In genomic region chr16:27305839-27306442, GRCh38 we compare ENCODE assay signal across 15 cellular contexts.
"Had no signal": no experiment of that assay in that cellular context is flagged by ENCODE, and none has a peak within 500 bp of the region (broad histone marks: within the 10 kb centered on the region; RNA-seq: fewer than 3 reads in every experiment).

No MANE protein-coding gene starts in this region.

- H3K27ac Mint-ChIP-seq: activated CD4-positive, alpha-beta T cell treated with anti-CD3 and anti-CD28 coated beads for 36 hours; activated CD8-positive, alpha-beta T cell treated with anti-CD3 and anti-CD28 coated beads, Interleukin-2, amount 10 ng/mL, durations not matched to agents 7 days and 5 days; activated T-helper 17 cell treated with anti-CD3 and anti-CD28 coated beads, Interleukin-2, amount 50 U/mL, for 72 hours had no signal

- H3K4me1 Mint-ChIP-seq: activated CD4-positive, alpha-beta T cell treated with anti-CD3 and anti-CD28 coated beads for 36 hours had no signal

- H3K4me1 ChIP-seq: prostate gland, uterus had no signal

- H3K36me3 ChIP-seq: brain microvascular endothelial cell, prostate gland, right lobe of liver, thoracic aorta had no signal

- H3K27ac ChIP-seq: brain microvascular endothelial cell, prostate gland, right lobe of liver, thoracic aorta, uterus had no signal

- H3K4me3 ChIP-seq: dorsolateral prefrontal cortex, prostate gland, right lobe of liver, thoracic aorta, uterus had no signal

- H3K27me3 Mint-ChIP-seq: activated CD4-positive, alpha-beta T cell treated with anti-CD3 and anti-CD28 coated beads for 36 hours; activated T-helper 17 cell treated with anti-CD3 and anti-CD28 coated beads, Interleukin-2, amount 50 U/mL, for 72 hours had no signal

- H3K27me3 ChIP-seq: brain microvascular endothelial cell, right lobe of liver, uterus had no signal

- DNase-seq: activated CD4-positive, alpha-beta T cell treated with anti-CD3 and anti-CD28 coated beads for 36 hours; activated CD8-positive, alpha-beta T cell treated with anti-CD3 and anti-CD28 coated beads, Interleukin-2, amount 10 ng/mL, durations not matched to agents 7 days and 5 days; activated naive CD4-positive, alpha-beta T cell treated with anti-CD3 and anti-CD28 coated beads, Interleukin-2, amount 50 U/mL, for 16 hours; brain microvascular endothelial cell; dorsolateral prefrontal cortex; hypothalamus; midbrain; stimulated activated naive CD4-positive, alpha-beta T cell treated with Interleukin-2 at 50 U/mL for 16 hours; T1000; uterus had no signal

- FAIRE-seq: endometrium had no signal

- ATAC-seq: activated CD4-positive, alpha-beta T cell treated with anti-CD3 and anti-CD28 coated beads for 36 hours; activated CD8-positive, alpha-beta T cell treated with anti-CD3 and anti-CD28 coated beads, Interleukin-2, amount 10 ng/mL, durations not matched to agents 7 days and 5 days; activated T-helper 17 cell treated with anti-CD3 and anti-CD28 coated beads, Interleukin-2, amount 50 U/mL, for 72 hours had no signal

- H3K4me3 Mint-ChIP-seq: activated CD4-positive, alpha-beta T cell treated with anti-CD3 and anti-CD28 coated beads for 36 hours; activated CD8-positive, alpha-beta T cell treated with anti-CD3 and anti-CD28 coated beads, Interleukin-2, amount 10 ng/mL, durations not matched to agents 7 days and 5 days; activated T-helper 17 cell treated with anti-CD3 and anti-CD28 coated beads, Interleukin-2, amount 50 U/mL, for 72 hours had no signal

- H3K9me3 ChIP-seq: prostate gland, right lobe of liver, thoracic aorta, uterus had no signal
